In genomic region chr13:114115796-114116195, GRCh38 we compare ENCODE assay signal across 12 cellular contexts. TPM values are rescaled to one million over a fixed set of nuclear protein-coding genes. Genes with fewer than 3 reads are reported as not detected.
DNase-seq lines count a peak whose midpoint lies in the region; ATAC-seq, FAIRE-seq and TF ChIP-seq lines count a peak whose summit lies in the region.
"Had no signal": no experiment of that assay in that cellular context is flagged by ENCODE, and none has a peak within 500 bp of the region (broad histone marks: within the 10 kb centered on the region; RNA-seq: fewer than 3 reads in every experiment).

No MANE protein-coding gene starts in this region.

- peaks cover 3% of the 10 kb centered on the region for H3K9me1 ChIP-seq in K562 (ENCODE audit: control insufficient read depth, insufficient read depth, low read length)

- H3K36me3 ChIP-seq in K562 (ENCODE audit: control insufficient read depth, insufficient read depth, low read length), result peaks cover 9% of the 10 kb centered on the region; the same call in 1 of the 3 replicates
- H3K36me3 ChIP-seq in naive thymus-derived CD4-positive, alpha-beta T cell (ENCODE audit: control insufficient read depth in 2 of 3, insufficient read depth in 3 of 3, low read length in 3 of 3), result peaks cover 0 to 58% (median 23%) of the 10 kb centered on the region in 3 experiments

- peaks cover 0 to 10% (median 0%) of the 10 kb centered on the region in 11 donors for H3K9me3 Mint-ChIP-seq in naive thymus-derived CD4-positive, alpha-beta T cell

- H3K4me2 ChIP-seq in K562 (ENCODE audit: insufficient read depth, low read length), result 0 out of 2 replicates have a peak overlapping the region, but pooled peaks have one; percentile 25

- intact Hi-C loops in K562 (cut with micrococcal nuclease), result no loop called here
- intact Hi-C loops in naive thymus-derived CD4-positive, alpha-beta T cell (cut with micrococcal nuclease), result no loop called here

- in situ Hi-C loops in K562 (cut with MboI), result no loop called here

- peaks cover 0 to 2% (median 0%) of the 10 kb centered on the region in 5 donors for H3K27me3 Mint-ChIP-seq in naive thymus-derived CD4-positive, alpha-beta T cell

- no peaks in the 10 kb centered on the region for H4K20me1 ChIP-seq in K562 (replicated peaks; ENCODE audit: control insufficient read depth, insufficient read depth, low read length)

- no peaks in the 10 kb centered on the region for H3K27me3 ChIP-seq in K562 (ENCODE audit: control insufficient read depth in 2 of 2, insufficient read depth in 2 of 2, low read length in 2 of 2)
- no peaks in the 10 kb centered on the region for H3K27me3 ChIP-seq in naive thymus-derived CD4-positive, alpha-beta T cell (ENCODE audit: control insufficient read depth in 2 of 2, insufficient read depth in 2 of 2, low read length in 2 of 2)
- H3K27me3 ChIP-seq: heart left ventricle had no signal

- peaks cover 11 to 40% of the 10 kb centered on the region in 2 experiments for H3K4me1 ChIP-seq in K562 (replicated peaks in 1 of 2; ENCODE audit: control insufficient read depth in 2 of 2, insufficient read depth in 2 of 2, low read length in 2 of 2)
- peaks cover 39 to 71% of the 10 kb centered on the region in 2 donors for H3K4me1 ChIP-seq in naive thymus-derived CD4-positive, alpha-beta T cell (ENCODE audit: control insufficient read depth in 2 of 2, insufficient read depth in 2 of 2, low read length in 2 of 2)

- no peaks in the 10 kb centered on the region for H3K9me3 ChIP-seq in K562 (replicated peaks; ENCODE audit: control insufficient read depth, insufficient read depth, low read depth, low read length)
- no peaks in the 10 kb centered on the region for H3K9me3 ChIP-seq in naive thymus-derived CD4-positive, alpha-beta T cell (ENCODE audit: control insufficient read depth in 2 of 3, low read length in 3 of 3)
- H3K9me3 ChIP-seq: heart left ventricle had no signal

- TF ChIP-seq CTCF in K562 (IDR thresholded peaks at IDR 0.05 in 2 of 3, conservative IDR thresholded peaks at IDR 0.05 in 1 of 3; ENCODE audit: insufficient read depth in 2 of 3, low read depth in 1 of 3, low read length in 3 of 3), result no peak

- no peak for TF ChIP-seq POLR2A in K562 (conservative IDR thresholded peaks at IDR 0.05)

- peaks cover 49 to 81% (median 59%) of the 10 kb centered on the region in 7 donors for H3K4me1 Mint-ChIP-seq in naive thymus-derived CD4-positive, alpha-beta T cell

- H3K4me3 ChIP-seq in K562, result no peak overlapping the region
- H3K4me3 ChIP-seq in naive thymus-derived CD4-positive, alpha-beta T cell (ENCODE audit: low read length), result no peak overlapping the region
- H3K4me3 ChIP-seq: heart left ventricle had no signal

- H3K36me3 Mint-ChIP-seq in naive thymus-derived CD4-positive, alpha-beta T cell, result peaks cover 6 to 36% (median 28%) of the 10 kb centered on the region in 5 donors

- 79% methylated on average over 10 of the region's 13 CpGs for WGBS in K562 (ENCODE audit: insufficient coverage, low coverage, missing lambda C conversion rate)

- no peak for FAIRE-seq in K562 (lab: Jason Lieb, UNC)

- ATAC-seq in K562 (no peak), GM19397 (IDR thresholded peaks at IDR 0.05; ENCODE audit: unreplicated experiment) (no peak)
- ATAC-seq in naive thymus-derived CD4-positive, alpha-beta T cell, result no peak

- TF ChIP-seq RAD21 in K562 (CRISPR knock-in tag; conservative IDR thresholded peaks at IDR 0.05 in 1 of 2, IDR thresholded peaks at IDR 0.05 in 1 of 2), result no peak

- peak; percentile 1 for DNase-seq in stimulated activated CD4-positive, alpha-beta T cell treated with anti-CD3 and anti-CD28 coated beads, Interleukin-15, amount 100 ng/mL, for 24 hours
- no peak for DNase-seq in stimulated activated CD4-positive, alpha-beta T cell treated with anti-CD3 and anti-CD28 coated beads, Interleukin-4, amount 100 ng/mL, for 1 hour
- DNase-seq in K562 (ENCODE audit: extremely low read depth in 1 of 4, low spot score in 3 of 4) (no peak), iPS-NIHi7 (ENCODE audit: extremely low spot score) (no peak), Kasumi-1 (lab: John Stamatoyannopoulos, UW) (no peak), DMS53 (lab: John Stamatoyannopoulos, UW) (no peak)
- DNase-seq in naive thymus-derived CD4-positive, alpha-beta T cell, result peak in 2 of 9 donors; percentile 8
- DNase-seq: central memory CD4-positive, alpha-beta T cell; Karpas-422; stimulated activated naive CD4-positive, alpha-beta T cell had no signal

- peak overlapping the region; percentile 64; the same call in 2 of the 3 replicates for H3K27ac ChIP-seq in K562 (ENCODE audit: extremely low read depth, low read depth, low read length)
- H3K27ac ChIP-seq in naive thymus-derived CD4-positive, alpha-beta T cell (ENCODE audit: low read depth, low read length), result peak overlapping the region; percentile 51

- H3K27ac Mint-ChIP-seq in naive thymus-derived CD4-positive, alpha-beta T cell, result peak overlapping the region in 8 of 9 donors; percentile 68 to 92 (median 88)

- peaks cover 39% of the 10 kb centered on the region for H3K79me2 ChIP-seq in K562 (ENCODE audit: control insufficient read depth, insufficient read depth, low read length)

- no TSS peak for BruUV-seq in K562 (replicated peaks; lab: Mats Ljungman, UMichigan)

- no peak overlapping the region; the same call in 1 of the 2 replicates for H2AFZ ChIP-seq in K562 (ENCODE audit: low read depth, low read length)

- peak overlapping the region in 9 of 10 donors; percentile 43 to 79 (median 70) for H3K4me3 Mint-ChIP-seq in naive thymus-derived CD4-positive, alpha-beta T cell

- TF ChIP-seq EP300 in K562 (IDR thresholded peaks at IDR 0.05; ENCODE audit: low read length), result no peak

- POLR2A ChIA-PET in K562 (lab: Yijun Ruan, JAX), result interaction anchor here (0.6 kb wide), 1 partner anchor 11 kb away, joined by 3 read pairs; no protein-coding TSS in a partner anchor
- POLR2A ChIA-PET in naive thymus-derived CD4-positive, alpha-beta T cell (lab: Charles Lee), result interaction anchor here (8.5 kb wide), 1 partner anchor 11 kb away, joined by 137 read pairs; the partner anchor contains the start of gene RASA3

- peak overlapping the region in 1 of 2 experiments; percentile 41; a peak in 2 of 4 replicates for H3K9ac ChIP-seq in K562 (ENCODE audit: insufficient read depth in 1 of 2, low read depth in 2 of 2, low read length in 2 of 2)

- CTCF ChIA-PET in K562 (lab: Yijun Ruan, JAX; ENCODE audit: low intra/inter-chr PET ratio), result no interaction called here
- CTCF ChIA-PET in naive thymus-derived CD4-positive, alpha-beta T cell (lab: Charles Lee), result no interaction called here

TF ChIP-seq in K562, 482 proteins besides CTCF, POLR2A, EP300 and RAD21:
- TF ChIP-seq SIX5 (IDR thresholded peaks at IDR 0.05; ENCODE audit: borderline replicate concordance in 1 of 2, insufficient read depth in 1 of 2, low read depth in 1 of 2, low read length in 2 of 2) (no peak), PATZ1 (CRISPR knock-in tag; IDR thresholded peaks at IDR 0.05; ENCODE audit: borderline replicate concordance) (no peak), ZNF764 (CRISPR knock-in tag; IDR thresholded peaks at IDR 0.05; ENCODE audit: low read depth) (no peak), SMARCE1 (IDR thresholded peaks at IDR 0.05) (no peak)

RNA-seq across cellular contexts. Expression of gene RASA3, which starts 16.6 kb away (rescaled TPM):
- total RNA-seq in K562 (2011; cell fraction: chromatin; rRNA removed; ENCODE audit: low replicate concordance), result 25.3 and 38.4 TPM in 2 replicates
- 14.7 and 16.1 TPM in 2 replicates for total RNA-seq in K562 (2011; cell fraction: nucleolus; rRNA removed)
- total RNA-seq in K562 (2011; cell fraction: nucleoplasm; rRNA removed), result 13.4 and 15.3 TPM in 2 replicates
- total RNA-seq in K562 (2014; rRNA removed) (15.3 and 17.8 TPM in 2 replicates), K562 (2014; rRNA removed; fragmentation: Illumina TruSeq; extraction: Trizol) (9.6 and 10.7 TPM in 2 replicates), K562 (2015; rRNA removed; fragmentation: Illumina TruSeq; extraction: Trizol) (12.9 and 13.7 TPM in 2 replicates), K562 (2021) (21.4 and 25.3 TPM in 2 replicates)
- polyA plus RNA-seq in K562 (2011; rRNA removed) (14.1 and 14.4 TPM in 2 replicates), K562 (2014; fragmentation: Illumina TruSeq; extraction: Trizol) (17.3 and 19.7 TPM in 2 replicates), K562 (2014; fragmentation: Nextera tagmentation; extraction: Ambion mirVana) (1 to 10 TPM in 1 of 2 experiments, under 1 TPM in 1; 0.72 to 1.2 TPM), K562 (2014; rRNA removed) (19.1 and 21.9 TPM in 2 replicates)
- polyA plus RNA-seq in K562 (2011; cell fraction: cytosol; rRNA removed), result 14.1 and 18.5 TPM in 2 replicates
- polyA plus RNA-seq in K562 (2011; cell fraction: nucleus; rRNA removed), result 16.6 and 21.7 TPM in 2 replicates
- 17.5 and 23.4 TPM in 2 replicates for polyA plus RNA-seq in K562 (2012)
- polyA minus RNA-seq in K562 (2011; rRNA and poly(A)+ RNA removed), result 10.5 and 13.0 TPM in 2 replicates
- 10.9 and 12.9 TPM in 2 replicates for polyA minus RNA-seq in K562 (2011; cell fraction: cytosol; rRNA and poly(A)+ RNA removed)
- polyA minus RNA-seq in K562 (2011; cell fraction: nucleus; rRNA and poly(A)+ RNA removed), result 6.3 and 8.4 TPM in 2 replicates
- 100 to 1,000 TPM; 110 to 227 (median 199) TPM for total RNA-seq in naive thymus-derived CD4-positive, alpha-beta T cell
- polyA plus RNA-seq in naive thymus-derived CD4-positive, alpha-beta T cell, result 100 to 1,000 TPM; 109 to 195 TPM
